ENCODE assay signal across 1 cellular context in genomic region chr22:46122511-46122971, GRCh38.
TF ChIP-seq lines count a peak whose summit lies in the region.

No MANE protein-coding gene starts in this region.

TF ChIP-seq in HepG2, 621 proteins besides CTCF, POLR2A, EP300 and RAD21 (continued from another document and continues in another):
- TF ChIP-seq ZNF567 (CRISPR knock-in tag; IDR thresholded peaks at IDR 0.05; ENCODE audit: borderline replicate concordance): no peak
- no peak for TF ChIP-seq POGZ (CRISPR knock-in tag; IDR thresholded peaks at IDR 0.05)
- TF ChIP-seq ZNF17 (CRISPR knock-in tag; IDR thresholded peaks at IDR 0.05): no peak
- no peak for TF ChIP-seq ZBTB4 (CRISPR knock-in tag; IDR thresholded peaks at IDR 0.05; ENCODE audit: borderline replicate concordance)
- TF ChIP-seq ZNF260 (CRISPR knock-in tag; IDR thresholded peaks at IDR 0.05; ENCODE audit: borderline replicate concordance, low read depth): no peak
- no peak for TF ChIP-seq ZNF362 (CRISPR knock-in tag; IDR thresholded peaks at IDR 0.05; ENCODE audit: borderline replicate concordance)
- no peak for TF ChIP-seq ZNF20 (CRISPR knock-in tag; IDR thresholded peaks at IDR 0.05)
- TF ChIP-seq HMG20A (CRISPR knock-in tag; IDR thresholded peaks at IDR 0.05; ENCODE audit: borderline replicate concordance): no peak
- 0 out of 2 replicates have a peak, but pooled peaks have one; percentile 29 for TF ChIP-seq SP4 (CRISPR knock-in tag; IDR thresholded peaks at IDR 0.05)
- TF ChIP-seq ZNF564 (CRISPR knock-in tag; IDR thresholded peaks at IDR 0.05): no peak
- no peak for TF ChIP-seq ZNF143 (CRISPR knock-in tag; IDR thresholded peaks at IDR 0.05)
- TF ChIP-seq KDM5B (CRISPR knock-in tag; IDR thresholded peaks at IDR 0.05; ENCODE audit: borderline replicate concordance): peak; percentile 27
- TF ChIP-seq THYN1 (CRISPR knock-in tag; IDR thresholded peaks at IDR 0.05; ENCODE audit: borderline replicate concordance, low read depth): no peak
- TF ChIP-seq NFAT5 (CRISPR knock-in tag; IDR thresholded peaks at IDR 0.05): no peak
- no peak for TF ChIP-seq ZNF280B (CRISPR knock-in tag; IDR thresholded peaks at IDR 0.05; ENCODE audit: borderline replicate concordance)
- TF ChIP-seq ZNF264 (CRISPR knock-in tag; IDR thresholded peaks at IDR 0.05): no peak
- peak; percentile 60 for TF ChIP-seq ZNF883 (CRISPR knock-in tag; IDR thresholded peaks at IDR 0.05; ENCODE audit: not compliant biosample characterization)
- peak; percentile 28; the same call in 1 of the 2 replicates for TF ChIP-seq HDAC2 (CRISPR knock-in tag; IDR thresholded peaks at IDR 0.05)
- no peak for TF ChIP-seq TGIF2 (CRISPR knock-in tag; IDR thresholded peaks at IDR 0.05)
- no peak for TF ChIP-seq ZNF121 (CRISPR knock-in tag; IDR thresholded peaks at IDR 0.05)
- no peak for TF ChIP-seq RXRB (CRISPR knock-in tag; IDR thresholded peaks at IDR 0.05; ENCODE audit: borderline replicate concordance)
- no peak for TF ChIP-seq ZNF652 (CRISPR knock-in tag; IDR thresholded peaks at IDR 0.05; ENCODE audit: borderline replicate concordance, low read depth)
- no peak for TF ChIP-seq NFIC (IDR thresholded peaks at IDR 0.05; ENCODE audit: low read length)
- no peak for TF ChIP-seq ZNF713 (CRISPR knock-in tag; IDR thresholded peaks at IDR 0.05)
- TF ChIP-seq NR2C2 (CRISPR knock-in tag; IDR thresholded peaks at IDR 0.05; ENCODE audit: borderline replicate concordance): no peak
- TF ChIP-seq THRA (CRISPR knock-in tag; IDR thresholded peaks at IDR 0.05; ENCODE audit: borderline replicate concordance): 0 out of 2 replicates have a peak, but pooled peaks have one; percentile 27
- no peak for TF ChIP-seq NFE2L1 (CRISPR knock-in tag; IDR thresholded peaks at IDR 0.05; ENCODE audit: borderline replicate concordance)
- TF ChIP-seq ZNF543 (CRISPR knock-in tag; IDR thresholded peaks at IDR 0.05): 0 out of 2 replicates have a peak, but pooled peaks have one; percentile 28
- no peak for TF ChIP-seq CEBPG (CRISPR knock-in tag; IDR thresholded peaks at IDR 0.05)
- no peak for TF ChIP-seq ZNF280D (CRISPR knock-in tag; IDR thresholded peaks at IDR 0.05)
- no peak for TF ChIP-seq ZNF670 (CRISPR knock-in tag; IDR thresholded peaks at IDR 0.05; ENCODE audit: borderline replicate concordance)
- no peak for TF ChIP-seq ZNF138 (CRISPR knock-in tag; IDR thresholded peaks at IDR 0.05; ENCODE audit: low read depth)
- TF ChIP-seq CREBL2 (CRISPR knock-in tag; IDR thresholded peaks at IDR 0.05; ENCODE audit: borderline replicate concordance): no peak
- no peak for TF ChIP-seq ZNF276 (CRISPR knock-in tag; IDR thresholded peaks at IDR 0.05; ENCODE audit: low read depth)
- TF ChIP-seq TARDBP (CRISPR knock-in tag; IDR thresholded peaks at IDR 0.05): no peak
- TF ChIP-seq KDM3A (CRISPR knock-in tag; IDR thresholded peaks at IDR 0.05; ENCODE audit: low read depth): peak; percentile 83; the same call in 1 of the 2 replicates
- TF ChIP-seq GTF2F1 (IDR thresholded peaks at IDR 0.05; ENCODE audit: low read length): no peak
- TF ChIP-seq MLLT10 (CRISPR knock-in tag; IDR thresholded peaks at IDR 0.05): no peak
- no peak for TF ChIP-seq SIN3B (IDR thresholded peaks at IDR 0.05; ENCODE audit: low read length)
